In genomic region chr11:57597461-57597892, GRCh38 we compare ENCODE assay signal across 11 cellular contexts. TPM values are rescaled to one million over a fixed set of nuclear protein-coding genes. Genes with fewer than 3 reads are reported as not detected.
DNase-seq lines count a peak whose midpoint lies in the region; ATAC-seq and TF ChIP-seq lines count a peak whose summit lies in the region.
"Had no signal": no experiment of that assay in that cellular context is flagged by ENCODE, and none has a peak within 500 bp of the region (broad histone marks: within the 10 kb centered on the region; RNA-seq: fewer than 3 reads in every experiment).

Gene SERPING1 (plus strand): TSS chr11:57597685. CDS start chr11:57598271, 586 bp downstream.

- ATAC-seq in HG03135 (IDR thresholded peaks at IDR 0.05; ENCODE audit: unreplicated experiment): no peak
- no peak for ATAC-seq in GM19351 (IDR thresholded peaks at IDR 0.05; ENCODE audit: unreplicated experiment)

- peak within 1 kb of the TSS; percentile 97 for H3K27ac Mint-ChIP-seq in nephron progenitor cell

- no peaks in the 10 kb centered on the region for H3K36me3 ChIP-seq in uterus

- H3K36me3 Mint-ChIP-seq in nephron progenitor cell (ENCODE audit: low read depth): peaks cover 28% of the 10 kb centered on the region

- intact Hi-C loops in uterus (cut with DNase I; ENCODE audit: low total_unique reads): loop anchor here (10.0 kb wide), 1 partner anchor 47 kb away; the partner anchor contains the start of gene YPEL4

- peaks cover 0 to 4% of the 10 kb centered on the region in 2 donors for H3K4me1 ChIP-seq in uterus

- DNase-seq in DMS 273 (lab: John Stamatoyannopoulos, UW; ENCODE audit: unreplicated experiment) (peak; percentile 36), DMS 273 treated with DMSO at 0.1 percent for 48 hours (lab: John Stamatoyannopoulos, UW) (no peak), foreskin fibroblast (peak in 1 of 2 donors; percentile 49), nephron progenitor cell (no peak), uterus (peak; percentile 84 to 91), NCI-H1694 treated with DMSO at 0.1 percent for 48 hours (lab: John Stamatoyannopoulos, UW) (no peak)
- DNase-seq: activated CD8-positive, alpha-beta memory T cell treated with anti-CD3 and anti-CD28 coated beads for 24 hours; NCI-H1436 had no signal

- peak within 1 kb of the TSS; percentile 83 for H3K4me3 Mint-ChIP-seq in nephron progenitor cell

- no peaks in the 10 kb centered on the region for H3K27me3 ChIP-seq in uterus

- TF ChIP-seq CTCF in foreskin fibroblast (IDR thresholded peaks at IDR 0.05; ENCODE audit: low read depth, low read length) (no peak), nephron progenitor cell (IDR thresholded peaks at IDR 0.05) (no peak), uterus (IDR thresholded peaks at IDR 0.05) (no peak)

- H3K9me3 ChIP-seq in uterus: no peaks in the 10 kb centered on the region

- H3K4me3 ChIP-seq in foreskin fibroblast (ENCODE audit: low read depth in 1 of 2, low read length in 2 of 2): peak within 1 kb of the TSS; percentile 43 to 62
- H3K4me3 ChIP-seq in uterus: peak within 1 kb of the TSS; percentile 73 to 84

- H3K27ac ChIP-seq in uterus: peak within 1 kb of the TSS; percentile 99
- H3K27ac ChIP-seq: 22Rv1 had no signal

- H3K27me3 Mint-ChIP-seq in nephron progenitor cell (ENCODE audit: low read depth, poor library complexity): no peaks in the 10 kb centered on the region

- TF ChIP-seq POLR2A in uterus (IDR thresholded peaks at IDR 0.05): no peak

- H3K9me3 Mint-ChIP-seq in nephron progenitor cell: no peaks in the 10 kb centered on the region

- H3K4me1 Mint-ChIP-seq in nephron progenitor cell: peaks cover 84% of the 10 kb centered on the region

RNA-seq across cellular contexts. Expression of gene SERPING1, which starts in this region (rescaled TPM):
- 100 to 1,000 TPM in 3 of 4 donors, 10 to 100 TPM in 1; 39.3 to 742 (median 362) TPM for total RNA-seq in uterus

Comparison
In these comparisons a context has a peak if more than half of its experiments do, and no peak if none do; other contexts are left out.
1. DNase-seq: peak in DMS 273 (single experiment) and uterus (2 of 2); none in DMS 273 treated with DMSO at 0.1 percent for 48 hours (single experiment), nephron progenitor cell (single experiment) and NCI-H1694 treated with DMSO at 0.1 percent for 48 hours (single experiment).